1 cellular context compared by ENCODE assay signal in genomic region chr15:64651573-64652260, GRCh38.
TF ChIP-seq lines count a peak whose summit lies in the region.

No MANE protein-coding gene starts in this region.

TF ChIP-seq in HepG2, 621 proteins besides CTCF, POLR2A, EP300 and RAD21 (continued from another document and continues in another):
- TF ChIP-seq ZFP82 (CRISPR knock-in tag; IDR thresholded peaks at IDR 0.05; ENCODE audit: borderline replicate concordance) (no peak), POLR2G (IDR thresholded peaks at IDR 0.05; ENCODE audit: low read depth, low read length) (no peak), MZF1 (CRISPR knock-in tag; IDR thresholded peaks at IDR 0.05; ENCODE audit: borderline replicate concordance) (no peak), HMGA1 (CRISPR knock-in tag; conservative IDR thresholded peaks at IDR 0.05) (no peak), TBL1XR1 (IDR thresholded peaks at IDR 0.05; ENCODE audit: borderline replicate concordance, low read length, partially characterized antibody) (no peak), ZNF343 (CRISPR knock-in tag; IDR thresholded peaks at IDR 0.05) (no peak), RBM22 (optimal IDR thresholded peaks at IDR 0.05; ENCODE audit: low read length) (no peak), ZBTB2 (CRISPR knock-in tag; IDR thresholded peaks at IDR 0.05; ENCODE audit: low read depth) (no peak), CSRNP1 (CRISPR knock-in tag; IDR thresholded peaks at IDR 0.05) (no peak), TARDBP (CRISPR knock-in tag; IDR thresholded peaks at IDR 0.05) (peak; percentile 54; the same call in 1 of the 2 replicates), BORCS8-MEF2B (CRISPR knock-in tag; IDR thresholded peaks at IDR 0.05) (no peak), ZSCAN22 (CRISPR knock-in tag; IDR thresholded peaks at IDR 0.05) (no peak), ZBTB10 (CRISPR knock-in tag; IDR thresholded peaks at IDR 0.05; ENCODE audit: borderline replicate concordance) (0 out of 2 replicates have a peak, but pooled peaks have one; percentile 40), ZNF788 (CRISPR knock-in tag; IDR thresholded peaks at IDR 0.05; ENCODE audit: borderline replicate concordance) (no peak; the same call in 1 of the 2 replicates), ZNF580 (CRISPR knock-in tag; IDR thresholded peaks at IDR 0.05; ENCODE audit: borderline replicate concordance, low read depth) (no peak), ZNF274 (CRISPR knock-in tag; IDR thresholded peaks at IDR 0.05) (no peak), ZNF3 (CRISPR knock-in tag; IDR thresholded peaks at IDR 0.05) (no peak), ETS1 (CRISPR knock-in tag; IDR thresholded peaks at IDR 0.05) (no peak), UBTF (CRISPR knock-in tag; IDR thresholded peaks at IDR 0.05) (no peak), TAF1 (CRISPR knock-in tag; IDR thresholded peaks at IDR 0.05) (no peak), ZNF280B (CRISPR knock-in tag; IDR thresholded peaks at IDR 0.05; ENCODE audit: borderline replicate concordance) (no peak), CC2D1A (CRISPR knock-in tag; IDR thresholded peaks at IDR 0.05) (no peak), PRDM15 (CRISPR knock-in tag; IDR thresholded peaks at IDR 0.05) (no peak), ZNF383 (CRISPR knock-in tag; IDR thresholded peaks at IDR 0.05; ENCODE audit: borderline replicate concordance) (no peak), HIVEP1 (CRISPR knock-in tag; IDR thresholded peaks at IDR 0.05) (no peak), SOX13 (IDR thresholded peaks at IDR 0.05) (0 out of 2 replicates have a peak, but pooled peaks have one; percentile 15), SOX13 (CRISPR knock-in tag; conservative IDR thresholded peaks at IDR 0.05 in 1 of 2, IDR thresholded peaks at IDR 0.05 in 1 of 2) (peak in 1 of 2 experiments; percentile 80; a peak in 2 of 4 replicates), KLF12 (CRISPR knock-in tag; IDR thresholded peaks at IDR 0.05; ENCODE audit: borderline replicate concordance) (no peak), ZNF850 (CRISPR knock-in tag; conservative IDR thresholded peaks at IDR 0.05) (no peak), ZFAT (CRISPR knock-in tag; conservative IDR thresholded peaks at IDR 0.05) (no peak), MXD4 (CRISPR knock-in tag; IDR thresholded peaks at IDR 0.05) (peak; percentile 59; the same call in 1 of the 2 replicates), SUZ12 (IDR thresholded peaks at IDR 0.05; ENCODE audit: low read depth, low read length) (no peak), CBX5 (CRISPR knock-in tag; IDR thresholded peaks at IDR 0.05; ENCODE audit: borderline replicate concordance) (no peak), HOXD1 (CRISPR knock-in tag; IDR thresholded peaks at IDR 0.05) (no peak), PITX1 (CRISPR knock-in tag; IDR thresholded peaks at IDR 0.05) (peak; percentile 73; the same call in 1 of the 2 replicates), ZFP41 (CRISPR knock-in tag; IDR thresholded peaks at IDR 0.05; ENCODE audit: borderline replicate concordance) (no peak), DNMT3B (CRISPR knock-in tag; conservative IDR thresholded peaks at IDR 0.05) (no peak), AHR (CRISPR knock-in tag; IDR thresholded peaks at IDR 0.05) (no peak), NFKB2 (CRISPR knock-in tag; IDR thresholded peaks at IDR 0.05; ENCODE audit: borderline replicate concordance) (no peak), KDM6A (CRISPR knock-in tag; IDR thresholded peaks at IDR 0.05; ENCODE audit: low read depth) (no peak), DNMT1 (CRISPR knock-in tag; IDR thresholded peaks at IDR 0.05) (no peak), ZSCAN21 (CRISPR knock-in tag; IDR thresholded peaks at IDR 0.05; ENCODE audit: borderline replicate concordance) (no peak), IKZF1 (IDR thresholded peaks at IDR 0.05) (no peak), SMC3 (IDR thresholded peaks at IDR 0.05; ENCODE audit: low read length) (peak; percentile 14; the same call in 1 of the 2 replicates), BCL3 (CRISPR knock-in tag; IDR thresholded peaks at IDR 0.05) (no peak), ZNF329 (CRISPR knock-in tag; IDR thresholded peaks at IDR 0.05; ENCODE audit: low read depth) (no peak), ZNF652 (CRISPR knock-in tag; IDR thresholded peaks at IDR 0.05; ENCODE audit: borderline replicate concordance, low read depth) (no peak), SNAI1 (CRISPR knock-in tag; IDR thresholded peaks at IDR 0.05; ENCODE audit: borderline replicate concordance) (no peak), PHF5A (CRISPR knock-in tag; IDR thresholded peaks at IDR 0.05; ENCODE audit: low read depth, unreplicated experiment) (no peak), REPIN1 (CRISPR knock-in tag; IDR thresholded peaks at IDR 0.05; ENCODE audit: borderline replicate concordance, low read depth) (peak; percentile 60; the same call in 1 of the 2 replicates), SMARCE1 (IDR thresholded peaks at IDR 0.05; ENCODE audit: borderline replicate concordance) (no peak), DPF2 (CRISPR knock-in tag; IDR thresholded peaks at IDR 0.05; ENCODE audit: borderline replicate concordance, low read depth) (no peak), SATB2 (CRISPR knock-in tag; IDR thresholded peaks at IDR 0.05) (no peak), ZBTB20 (CRISPR knock-in tag; IDR thresholded peaks at IDR 0.05; ENCODE audit: borderline replicate concordance, low read depth) (no peak), ZNF556 (CRISPR knock-in tag; IDR thresholded peaks at IDR 0.05; ENCODE audit: borderline replicate concordance) (no peak), DRAP1 (CRISPR knock-in tag; IDR thresholded peaks at IDR 0.05) (peak; percentile 36; the same call in 1 of the 2 replicates)
